In the genomic region with DNA sequence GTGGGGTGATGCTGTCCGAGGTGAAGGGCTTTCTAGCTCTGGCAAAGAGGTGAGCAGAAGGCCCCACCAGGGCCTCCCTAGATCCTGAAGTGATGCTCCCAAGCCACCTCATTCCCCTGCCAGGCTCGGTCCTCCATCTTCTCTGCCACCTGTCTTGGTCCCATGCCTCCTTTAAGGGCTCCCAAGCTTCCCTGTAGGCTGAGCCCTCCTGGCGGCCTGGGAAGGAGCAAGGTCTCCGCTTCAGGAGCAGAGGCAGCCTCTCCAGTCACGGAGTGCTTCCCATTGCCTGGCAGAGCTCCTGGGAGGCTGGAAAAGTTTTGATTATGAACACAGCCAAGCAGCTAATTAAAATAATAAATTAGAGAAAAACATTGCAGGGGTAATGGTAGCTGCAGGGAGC, we compare ENCODE assay signal across 26 cellular contexts.
"Had no signal": no experiment of that assay in that cellular context is flagged by ENCODE, and none has a peak within 500 bp of the region (broad histone marks: within the 10 kb centered on the region; RNA-seq: fewer than 3 reads in every experiment).

No MANE protein-coding gene starts in this region.

- H3K9me3 ChIP-seq: stomach, suprapubic skin, testis, thoracic aorta, thyroid gland, tibial artery, tibial nerve, transverse colon, upper lobe of left lung, upper lobe of right lung, uterus, vagina had no signal

- H3K4me3 ChIP-seq: stomach, suprapubic skin, testis, thoracic aorta, thyroid gland, tibial artery, tibial nerve, transverse colon, upper lobe of left lung, upper lobe of right lung, uterus, vagina had no signal

- DNase-seq: stimulated activated CD4-positive, alpha-beta T cell treated with anti-CD3 and anti-CD28 coated beads, Interleukin-2, amount 100 ng/mL, for 48 hours; stimulated activated CD4-positive, alpha-beta T cell treated with anti-CD3 and anti-CD28 coated beads, Interleukin-4, amount 100 ng/mL, for 1 hour; stimulated activated CD4-positive, alpha-beta T cell treated with anti-CD3 and anti-CD28 coated beads, Interleukin-4, amount 100 ng/mL, for 24 hours; stimulated activated CD4-positive, alpha-beta T cell treated with anti-CD3 and anti-CD28 coated beads, Interleukin-4, amount 100 ng/mL, for 4 hours; stimulated activated CD8-positive, alpha-beta memory T cell treated with anti-CD3 and anti-CD28 coated beads, Interleukin-4, amount 100 ng/mL, for 48 hours; stimulated activated naive B cell treated with anti-CD40 and anti-IgM and Interleukin-4, amounts not matched to agents 10 μg/mL and 1 μg/mL and 100 μg/mL, for 72 hours; stimulated activated naive CD4-positive, alpha-beta T cell; stimulated activated naive CD4-positive, alpha-beta T cell treated with Interleukin-2 at 50 U/mL for 16 hours; stimulated activated naive CD8-positive, alpha-beta T cell treated with anti-CD3 and anti-CD28 coated beads, Interleukin-15, amount 100 ng/mL, for 72 hours; stimulated activated naive CD8-positive, alpha-beta T cell treated with anti-CD3 and anti-CD28 coated beads, Interleukin-15, Interleukin-2, amounts not matched to agents 100 U/mL and 50 U/mL, for 24 hours; stomach; substantia nigra; testis; thyroid gland; tibial artery; transverse colon; trophoblast cell; upper lobe of left lung; upper lobe of right lung; uterus had no signal

- H3K4me1 ChIP-seq: stomach, suprapubic skin, testis, tibial artery, transverse colon, upper lobe of left lung, upper lobe of right lung, uterus, vagina had no signal

- H3K27me3 ChIP-seq: testis, thyroid gland, tibial nerve, transverse colon, upper lobe of left lung, upper lobe of right lung, uterus, vagina had no signal

- H3K27ac ChIP-seq: stomach, suprapubic skin, testis, thoracic aorta, thyroid gland, tibial artery, tibial nerve, transverse colon, upper lobe of left lung, upper lobe of right lung, uterus, vagina had no signal

- ATAC-seq: stimulated activated effector memory CD8-positive, alpha-beta T cell treated with anti-CD3 and anti-CD28 coated beads, Interleukin-12 subunit alpha, Interleukin-12 subunit beta, amount 100 ng/mL, for 72 hours; stimulated activated memory B cell treated with anti-CD40 and anti-IgM and Interleukin-4, amounts not matched to agents 10 μg/mL and 1 μg/mL and 100 μg/mL, for 72 hours; stimulated activated naive B cell treated with anti-CD40 and anti-IgM and Interleukin-4, amounts not matched to agents 10 μg/mL and 1 μg/mL and 100 μg/mL, for 72 hours; stimulated activated naive CD8-positive, alpha-beta T cell treated with anti-CD3 and anti-CD28 coated beads, Interleukin-15, amount 100 ng/mL, for 72 hours; stimulated activated naive CD8-positive, alpha-beta T cell treated with anti-CD3 and anti-CD28 coated beads, Interleukin-15, Interleukin-2, amounts not matched to agents 100 U/mL and 50 U/mL, for 24 hours; upper lobe of right lung had no signal

- H3K36me3 ChIP-seq: stomach, suprapubic skin, thoracic aorta, thyroid gland, tibial artery, tibial nerve, transverse colon, upper lobe of left lung, upper lobe of right lung, uterus, vagina had no signal
